15 cellular contexts compared by ENCODE assay signal in genomic region chr3:65914740-65915366, GRCh38.
DNase-seq lines count a peak whose midpoint lies in the region; ATAC-seq, FAIRE-seq and TF ChIP-seq lines count a peak whose summit lies in the region.
"Had no signal": no experiment of that assay in that cellular context is flagged by ENCODE, and none has a peak within 500 bp of the region (broad histone marks: within the 10 kb centered on the region; RNA-seq: fewer than 3 reads in every experiment).

No MANE protein-coding gene starts in this region.

- peak; percentile 53 for FAIRE-seq in islet of Langerhans (lab: Jason Lieb, UNC)
- FAIRE-seq: GM18507 had no signal

- no peaks in the 10 kb centered on the region for H3K36me3 ChIP-seq in smooth muscle cell (ENCODE audit: low read depth)
- H3K36me3 ChIP-seq: gastrocnemius medialis, HAP-1 had no signal

- 95% methylated on average over 3 of the region's 3 CpGs for WGBS in smooth muscle cell (ENCODE audit: low lambda C conversion rate)

- DNase-seq in SKM-1 (lab: John Stamatoyannopoulos, UW; ENCODE audit: unreplicated experiment): peak; percentile 37
- DNase-seq in activated effector memory CD4-positive, alpha-beta T cell treated with anti-CD3 and anti-CD28 coated beads, Interleukin-2, amount 50 U/mL, for 16 hours: no peak
- no peak for DNase-seq in GM19238 (ENCODE audit: insufficient read length, low spot score)
- no peak for DNase-seq in smooth muscle cell (lab: John Stamatoyannopoulos, UW; ENCODE audit: unreplicated experiment)
- DNase-seq: gastrocnemius medialis; NCI-H510A treated with DMSO at 0.1 percent for 48 hours; stimulated activated CD8-positive, alpha-beta memory T cell treated with anti-CD3 and anti-CD28 coated beads, Interleukin-4, amount 100 ng/mL, for 48 hours had no signal

- no peak overlapping the region for H3K9ac ChIP-seq in smooth muscle cell (ENCODE audit: low read depth)

- H3F3A ChIP-seq in smooth muscle cell (ENCODE audit: low read depth): no peaks in the 10 kb centered on the region

- no peaks in the 10 kb centered on the region for H3K9me3 ChIP-seq in smooth muscle cell (replicated peaks; ENCODE audit: low read depth)
- H3K9me3 ChIP-seq: body of pancreas, gastrocnemius medialis, HAP-1 had no signal

- peaks cover 46% of the 10 kb centered on the region for H4K20me1 ChIP-seq in smooth muscle cell (ENCODE audit: low read depth)

- TF ChIP-seq CTCF in C4-2B (conservative IDR thresholded peaks at IDR 0.05): peak; percentile 37
- TF ChIP-seq CTCF in smooth muscle cell (IDR thresholded peaks at IDR 0.05; ENCODE audit: borderline replicate concordance, insufficient read depth, poor library complexity, severe bottlenecking): no peak

- no peak overlapping the region for H3K4me2 ChIP-seq in smooth muscle cell

- H3K4me1 ChIP-seq in smooth muscle cell (ENCODE audit: low read depth): peaks cover 11% of the 10 kb centered on the region
- H3K4me1 ChIP-seq: HAP-1 had no signal

- no peak overlapping the region for H3K4me3 ChIP-seq in smooth muscle cell
- H3K4me3 ChIP-seq: body of pancreas, gastrocnemius medialis, HAP-1, skin epidermis had no signal

- ATAC-seq in HG02870 (IDR thresholded peaks at IDR 0.05; ENCODE audit: unreplicated experiment) (peak; percentile 74), GM21723 (IDR thresholded peaks at IDR 0.05; ENCODE audit: unreplicated experiment) (no peak)
- ATAC-seq: body of pancreas had no signal

- no peak overlapping the region for H3K27ac ChIP-seq in C4-2B
- H3K27ac ChIP-seq in smooth muscle cell (ENCODE audit: low read depth): no peak overlapping the region
- H3K27ac ChIP-seq: gastrocnemius medialis, skin epidermis had no signal

- no peak overlapping the region for H2AFZ ChIP-seq in smooth muscle cell (ENCODE audit: low read depth)

- peaks cover 18% of the 10 kb centered on the region for H3K79me2 ChIP-seq in smooth muscle cell (ENCODE audit: low read depth)

- no peaks in the 10 kb centered on the region for H3K27me3 ChIP-seq in smooth muscle cell (ENCODE audit: low read depth)
- H3K27me3 ChIP-seq: body of pancreas, gastrocnemius medialis had no signal
